Comparison of ENCODE assay signal across 8 cellular contexts in genomic region chr17:47949197-47949759, GRCh38. TPM values are rescaled to one million over a fixed set of nuclear protein-coding genes. Genes with fewer than 3 reads are reported as not detected.
A peak's percentile ranks its signal among the peaks of the same experiment; 100 is the strongest.
DNase-seq lines count a peak whose midpoint lies in the region; ATAC-seq, FAIRE-seq and TF ChIP-seq lines count a peak whose summit lies in the region.

No MANE protein-coding gene starts in this region.

- peak; percentile 63 for ATAC-seq in HG03175 (IDR thresholded peaks at IDR 0.05; ENCODE audit: unreplicated experiment)
- ATAC-seq in HepG2: peak; percentile 78
- no peak for ATAC-seq in HG03097 (IDR thresholded peaks at IDR 0.05; ENCODE audit: low FRiP score, unreplicated experiment)

- TF ChIP-seq EP300 in HepG2 (IDR thresholded peaks at IDR 0.05; ENCODE audit: low read depth in 2 of 2, low read length in 2 of 2) (peak in 1 of 2 experiments; percentile 37; a peak in 1 of 4 replicates), HepG2 (CRISPR knock-in tag; IDR thresholded peaks at IDR 0.05; ENCODE audit: borderline replicate concordance) (no peak)

- peaks cover 90% of the 10 kb centered on the region for H3K4me1 ChIP-seq in HepG2 (ENCODE audit: insufficient read depth, low read length)

- TF ChIP-seq POLR2A in HepG2 (IDR thresholded peaks at IDR 0.05; ENCODE audit: insufficient read depth in 1 of 2, low read depth in 2 of 2, low read length in 2 of 2): no peak

- no TSS peak for BruUV-seq in HepG2 (replicated peaks; lab: Mats Ljungman, UMichigan)

- peaks cover 33% of the 10 kb centered on the region for H3K4me1 Mint-ChIP-seq in activated CD4-positive, alpha-beta T cell treated with anti-CD3 and anti-CD28 coated beads, Interleukin-2, amount 10 ng/mL, durations not matched to agents 24 days and 14 days

- H4K20me1 ChIP-seq in HepG2 (ENCODE audit: insufficient read depth, low read length): no peaks in the 10 kb centered on the region

- no peaks in the 10 kb centered on the region for H3K79me2 ChIP-seq in HepG2 (ENCODE audit: insufficient read depth, low read length)

- POLR2A ChIA-PET in HepG2 (lab: Yijun Ruan, JAX): interaction anchor here (0.9 to 15.1 kb wide), 8 partner anchors 8 to 118 kb away, joined by 3 to 267 read pairs (median 18); partner anchors contain the start of genes CDK5RAP3, LRRC46, MRPL10 and NFE2L1

- peak; percentile 97 for TF ChIP-seq RAD21 in HepG2 (CRISPR knock-in tag; IDR thresholded peaks at IDR 0.05)

- H2AFZ ChIP-seq in HepG2 (ENCODE audit: low read length): no peak overlapping the region

- WGBS in HepG2 (ENCODE audit: low lambda C conversion rate): 4% methylated on average over 18 of the region's 22 CpGs

- FAIRE-seq in HepG2 (lab: Jason Lieb, UNC): peak; percentile 81

- H3K9me3 ChIP-seq in HepG2 (ENCODE audit: low read length): no peaks in the 10 kb centered on the region

- intact Hi-C loops in activated CD4-positive, alpha-beta T cell treated with anti-CD3 and anti-CD28 coated beads, Interleukin-2, amount 10 ng/mL, durations not matched to agents 24 days and 14 days (cut with micrococcal nuclease): loop anchor here (1.0 to 10.0 kb wide), 3 partner anchors 21 to 156 kb away; partner anchors contain the start of genes CBX1 and SNX11
- intact Hi-C loops in HepG2 (cut with micrococcal nuclease; ENCODE audit: unreplicated experiment): loop anchor here (1.0 to 2.0 kb wide), 4 partner anchors 21 to 106 kb away; no protein-coding TSS in a partner anchor

- no peaks in the 10 kb centered on the region for H3K9me3 Mint-ChIP-seq in activated CD4-positive, alpha-beta T cell treated with anti-CD3 and anti-CD28 coated beads, Interleukin-2, amount 10 ng/mL, durations not matched to agents 24 days and 14 days

- H3K27me3 ChIP-seq in GM06990 (replicated peaks; ENCODE audit: control insufficient read depth, insufficient read depth, low read length) (no peaks in the 10 kb centered on the region), HepG2 (ENCODE audit: control insufficient read depth in 1 of 2, insufficient read depth in 2 of 2, low read length in 2 of 2) (no peaks in the 10 kb centered on the region)

- H3K4me3 ChIP-seq in GM06990 (replicated peaks; ENCODE audit: low read depth, low read length): 0 out of 2 replicates have a peak overlapping the region, but pooled peaks have one; percentile 25
- H3K4me3 ChIP-seq in coronary artery: peak overlapping the region; percentile 68
- H3K4me3 ChIP-seq in HepG2 (replicated peaks in 1 of 3; ENCODE audit: insufficient read depth in 1 of 3, low read depth in 2 of 3, low read length in 3 of 3): peak overlapping the region; percentile 18 to 43 (median 28); a peak in 5 of 6 replicates

- H3K4me2 ChIP-seq in HepG2 (ENCODE audit: low read depth, low read length): peak overlapping the region; percentile 76

- peak overlapping the region; percentile 39 for H3K9ac ChIP-seq in HepG2 (ENCODE audit: insufficient read depth, low read depth, low read length)

- CTCF ChIA-PET in HepG2 (lab: Yijun Ruan, JAX; ENCODE audit: low intra/inter-chr PET ratio, low total read pairs): interaction anchor here (1.5 to 3.5 kb wide), 7 partner anchors 18 to 76 kb away, joined by 4 to 54 read pairs (median 12); partner anchors contain the start of gene CDK5RAP3

- H3K36me3 ChIP-seq in GM06990 (ENCODE audit: control insufficient read depth, insufficient read depth, low read length) (peaks cover 24% of the 10 kb centered on the region), HepG2 (replicated peaks in 1 of 2; ENCODE audit: control insufficient read depth in 1 of 2, insufficient read depth in 2 of 2, low read length in 2 of 2) (peaks cover 6 to 33% of the 10 kb centered on the region in 2 experiments)

- in situ Hi-C loops in HepG2 (cut with HindIII; ENCODE audit: extremely low pct_ligation_motif_present, low pct_unique_long_range_greater_than_20kb): no loop called here

- H3K27ac ChIP-seq in coronary artery (peak overlapping the region; percentile 33 to 83), HepG2 (ENCODE audit: extremely low read length, insufficient read depth, low read length) (peak overlapping the region; percentile 76)

- peak overlapping the region; percentile 71 for H3K4me3 Mint-ChIP-seq in activated CD4-positive, alpha-beta T cell treated with anti-CD3 and anti-CD28 coated beads, Interleukin-2, amount 10 ng/mL, durations not matched to agents 24 days and 14 days

- peak overlapping the region; percentile 78 for H3K27ac Mint-ChIP-seq in activated CD4-positive, alpha-beta T cell treated with anti-CD3 and anti-CD28 coated beads, Interleukin-2, amount 10 ng/mL, durations not matched to agents 24 days and 14 days

- peak; percentile 93 for TF ChIP-seq CTCF in GM06990 (IDR thresholded peaks at IDR 0.05; ENCODE audit: insufficient read depth, low read length, poor library complexity, severe bottlenecking)
- peak; percentile 85 for TF ChIP-seq CTCF in coronary artery (IDR thresholded peaks at IDR 0.05)
- TF ChIP-seq CTCF in HepG2 (CRISPR knock-in tag; IDR thresholded peaks at IDR 0.05): peak; percentile 98

- peaks cover 31% of the 10 kb centered on the region for H3K36me3 Mint-ChIP-seq in activated CD4-positive, alpha-beta T cell treated with anti-CD3 and anti-CD28 coated beads, Interleukin-2, amount 10 ng/mL, durations not matched to agents 24 days and 14 days (ENCODE audit: low read depth)

- no peaks in the 10 kb centered on the region for H3K27me3 Mint-ChIP-seq in activated CD4-positive, alpha-beta T cell treated with anti-CD3 and anti-CD28 coated beads, Interleukin-2, amount 10 ng/mL, durations not matched to agents 24 days and 14 days

- peak; percentile 80 for DNase-seq in GM06990 (ENCODE audit: extremely low read depth, insufficient read length)
- peak; percentile 88 for DNase-seq in NCI-H510A (lab: John Stamatoyannopoulos, UW)
- DNase-seq in activated CD4-positive, alpha-beta T cell treated with anti-CD3 and anti-CD28 coated beads, Interleukin-2, amount 10 ng/mL, durations not matched to agents 24 days and 14 days: peak; percentile 96
- peak; percentile 87 for DNase-seq in coronary artery (ENCODE audit: low spot score)
- DNase-seq in HepG2 (ENCODE audit: low spot score): peak; percentile 80
- peak; percentile 87 to 90 for DNase-seq in stimulated activated CD4-positive, alpha-beta T cell treated with anti-CD3 and anti-CD28 coated beads, Interleukin-2, amount 100 ng/mL, for 24 hours

RNA-seq across cellular contexts. Expression of gene PNPO, which starts 7.9 kb away (rescaled TPM):
- total RNA-seq in activated CD4-positive, alpha-beta T cell treated with anti-CD3 and anti-CD28 coated beads, Interleukin-2, amount 10 ng/mL, durations not matched to agents 24 days and 14 days: 61.5 and 69.4 TPM in 2 replicates
- 63.3 and 110 TPM in 2 replicates for total RNA-seq in HepG2 (2016; rRNA removed; fragmentation: Illumina TruSeq; extraction: Trizol)
- 8.6 and 9.4 TPM in 2 replicates for total RNA-seq in HepG2 (2016; cell fraction: cytosol; rRNA removed; fragmentation: Illumina TruSeq; extraction: Trizol; ENCODE audit: low read depth)
- 66.0 and 103 TPM in 2 replicates for total RNA-seq in HepG2 (2016; cell fraction: insoluble cytoplasmic fraction; rRNA removed; fragmentation: Illumina TruSeq; extraction: Trizol)
- 30.0 and 31.1 TPM in 2 replicates for total RNA-seq in HepG2 (2016; cell fraction: membrane; rRNA removed; fragmentation: Illumina TruSeq; extraction: Trizol)
- 31.0 and 31.3 TPM in 2 replicates for total RNA-seq in HepG2 (2016; cell fraction: nucleus; rRNA removed; fragmentation: Illumina TruSeq; extraction: Trizol)
- polyA plus RNA-seq in HepG2 (2011; rRNA removed): 47.9 and 48.1 TPM in 2 replicates
- polyA plus RNA-seq in HepG2 (2011; cell fraction: cytosol; rRNA removed): 42.3 and 49.3 TPM in 2 replicates
- polyA plus RNA-seq in HepG2 (2011; cell fraction: nucleus; rRNA removed): 24.7 and 35.1 TPM in 2 replicates
- 19.7 and 25.0 TPM in 2 replicates for polyA plus RNA-seq in HepG2 (2012)
- polyA plus RNA-seq in HepG2 (2016; cell fraction: cytosol; fragmentation: Illumina TruSeq; extraction: Trizol; ENCODE audit: low read depth): 4.4 and 5.2 TPM in 2 replicates
- 60.3 and 63.0 TPM in 2 replicates for polyA plus RNA-seq in HepG2 (2016; cell fraction: insoluble cytoplasmic fraction; fragmentation: Illumina TruSeq; extraction: Trizol; ENCODE audit: low read depth)
- polyA plus RNA-seq in HepG2 (2016; cell fraction: membrane; fragmentation: Illumina TruSeq; extraction: Trizol; ENCODE audit: low read depth): 18.9 and 19.7 TPM in 2 replicates
- polyA plus RNA-seq in HepG2 (2016; cell fraction: nucleus; fragmentation: Illumina TruSeq; extraction: Trizol; ENCODE audit: insufficient read depth, low read depth): 38.2 and 38.8 TPM in 2 replicates
- polyA minus RNA-seq in HepG2 (2011; rRNA and poly(A)+ RNA removed; ENCODE audit: low replicate concordance): 64.3 and 90.4 TPM in 2 replicates
- polyA minus RNA-seq in HepG2 (2011; cell fraction: cytosol; rRNA and poly(A)+ RNA removed): 33.1 and 41.3 TPM in 2 replicates
- 24.2 and 35.4 TPM in 2 replicates for polyA minus RNA-seq in HepG2 (2011; cell fraction: nucleus; rRNA and poly(A)+ RNA removed)

RNA-seq across cellular contexts. Expression of gene PRR15L, which starts 8.4 kb away (rescaled TPM):
- not detected in 2 replicates for total RNA-seq in activated CD4-positive, alpha-beta T cell treated with anti-CD3 and anti-CD28 coated beads, Interleukin-2, amount 10 ng/mL, durations not matched to agents 24 days and 14 days
- total RNA-seq in HepG2 (2016; rRNA removed; fragmentation: Illumina TruSeq; extraction: Trizol): 2.0 and 2.4 TPM in 2 replicates
- total RNA-seq in HepG2 (2016; cell fraction: cytosol; rRNA removed; fragmentation: Illumina TruSeq; extraction: Trizol; ENCODE audit: low read depth): 0.40 and 0.62 TPM in 2 replicates
- 1.9 and 2.5 TPM in 2 replicates for total RNA-seq in HepG2 (2016; cell fraction: insoluble cytoplasmic fraction; rRNA removed; fragmentation: Illumina TruSeq; extraction: Trizol)
- total RNA-seq in HepG2 (2016; cell fraction: membrane; rRNA removed; fragmentation: Illumina TruSeq; extraction: Trizol): 0.93 and 1.0 TPM in 2 replicates
- total RNA-seq in HepG2 (2016; cell fraction: nucleus; rRNA removed; fragmentation: Illumina TruSeq; extraction: Trizol): 0.65 and 0.88 TPM in 2 replicates
- 0.44 and 0.47 TPM in 2 replicates for polyA plus RNA-seq in HepG2 (2011; rRNA removed)
- 0.64 and 0.77 TPM in 2 replicates for polyA plus RNA-seq in HepG2 (2011; cell fraction: cytosol; rRNA removed)
- 0.37 and 0.81 TPM in 2 replicates for polyA plus RNA-seq in HepG2 (2011; cell fraction: nucleus; rRNA removed)
- polyA plus RNA-seq in HepG2 (2012): 0.49 and 0.95 TPM in 2 replicates
- polyA plus RNA-seq in HepG2 (2016; cell fraction: cytosol; fragmentation: Illumina TruSeq; extraction: Trizol; ENCODE audit: low read depth): 0.11 and 0.28 TPM in 2 replicates
- polyA plus RNA-seq in HepG2 (2016; cell fraction: insoluble cytoplasmic fraction; fragmentation: Illumina TruSeq; extraction: Trizol; ENCODE audit: low read depth): 2.2 TPM in 2 replicates
- 0.43 and 0.52 TPM in 2 replicates for polyA plus RNA-seq in HepG2 (2016; cell fraction: membrane; fragmentation: Illumina TruSeq; extraction: Trizol; ENCODE audit: low read depth)
- polyA plus RNA-seq in HepG2 (2016; cell fraction: nucleus; fragmentation: Illumina TruSeq; extraction: Trizol; ENCODE audit: insufficient read depth, low read depth): 1.1 and 1.2 TPM in 2 replicates
- polyA minus RNA-seq in HepG2 (2011; rRNA and poly(A)+ RNA removed; ENCODE audit: low replicate concordance): 1.4 TPM in 1 of 2 replicates, not detected in the other
- polyA minus RNA-seq in HepG2 (2011; cell fraction: cytosol; rRNA and poly(A)+ RNA removed): 0.40 and 0.44 TPM in 2 replicates
- 0.62 TPM in 1 of 2 replicates, not detected in the other for polyA minus RNA-seq in HepG2 (2011; cell fraction: nucleus; rRNA and poly(A)+ RNA removed)

RNA-seq across cellular contexts. Expression of gene CDK5RAP3, which starts 21.6 kb away (rescaled TPM):
- 192 and 202 TPM in 2 replicates for total RNA-seq in activated CD4-positive, alpha-beta T cell treated with anti-CD3 and anti-CD28 coated beads, Interleukin-2, amount 10 ng/mL, durations not matched to agents 24 days and 14 days
- total RNA-seq in HepG2 (2016; rRNA removed; fragmentation: Illumina TruSeq; extraction: Trizol): 86.8 and 128 TPM in 2 replicates
- 13.1 and 20.6 TPM in 2 replicates for total RNA-seq in HepG2 (2016; cell fraction: cytosol; rRNA removed; fragmentation: Illumina TruSeq; extraction: Trizol; ENCODE audit: low read depth)
- 90.9 and 132 TPM in 2 replicates for total RNA-seq in HepG2 (2016; cell fraction: insoluble cytoplasmic fraction; rRNA removed; fragmentation: Illumina TruSeq; extraction: Trizol)
- 26.2 and 30.9 TPM in 2 replicates for total RNA-seq in HepG2 (2016; cell fraction: membrane; rRNA removed; fragmentation: Illumina TruSeq; extraction: Trizol)
- total RNA-seq in HepG2 (2016; cell fraction: nucleus; rRNA removed; fragmentation: Illumina TruSeq; extraction: Trizol): 159 and 187 TPM in 2 replicates
- 154 and 183 TPM in 2 replicates for polyA plus RNA-seq in HepG2 (2011; rRNA removed)
- 59.3 and 67.0 TPM in 2 replicates for polyA plus RNA-seq in HepG2 (2011; cell fraction: cytosol; rRNA removed)
- 2,013 and 2,090 TPM in 2 replicates for polyA plus RNA-seq in HepG2 (2011; cell fraction: nucleus; rRNA removed)
- 136 and 152 TPM in 2 replicates for polyA plus RNA-seq in HepG2 (2012)
- 10.8 and 13.3 TPM in 2 replicates for polyA plus RNA-seq in HepG2 (2016; cell fraction: cytosol; fragmentation: Illumina TruSeq; extraction: Trizol; ENCODE audit: low read depth)
- 72.7 and 80.7 TPM in 2 replicates for polyA plus RNA-seq in HepG2 (2016; cell fraction: insoluble cytoplasmic fraction; fragmentation: Illumina TruSeq; extraction: Trizol; ENCODE audit: low read depth)
- polyA plus RNA-seq in HepG2 (2016; cell fraction: membrane; fragmentation: Illumina TruSeq; extraction: Trizol; ENCODE audit: low read depth): 16.6 and 19.4 TPM in 2 replicates
- polyA plus RNA-seq in HepG2 (2016; cell fraction: nucleus; fragmentation: Illumina TruSeq; extraction: Trizol; ENCODE audit: insufficient read depth, low read depth): 373 and 385 TPM in 2 replicates
- 116 and 143 TPM in 2 replicates for polyA minus RNA-seq in HepG2 (2011; rRNA and poly(A)+ RNA removed; ENCODE audit: low replicate concordance)
- polyA minus RNA-seq in HepG2 (2011; cell fraction: cytosol; rRNA and poly(A)+ RNA removed): 25.7 and 29.3 TPM in 2 replicates
- 252 and 268 TPM in 2 replicates for polyA minus RNA-seq in HepG2 (2011; cell fraction: nucleus; rRNA and poly(A)+ RNA removed)

RNA-seq across cellular contexts. Expression of gene SP2, which starts 53.2 kb away (rescaled TPM):
- total RNA-seq in activated CD4-positive, alpha-beta T cell treated with anti-CD3 and anti-CD28 coated beads, Interleukin-2, amount 10 ng/mL, durations not matched to agents 24 days and 14 days: 18.3 and 21.7 TPM in 2 replicates
- total RNA-seq in HepG2 (2016; rRNA removed; fragmentation: Illumina TruSeq; extraction: Trizol): 1.4 and 1.5 TPM in 2 replicates
- total RNA-seq in HepG2 (2016; cell fraction: cytosol; rRNA removed; fragmentation: Illumina TruSeq; extraction: Trizol; ENCODE audit: low read depth): 0.44 and 0.71 TPM in 2 replicates
- total RNA-seq in HepG2 (2016; cell fraction: insoluble cytoplasmic fraction; rRNA removed; fragmentation: Illumina TruSeq; extraction: Trizol): 1.1 and 1.3 TPM in 2 replicates
- 2.2 and 2.7 TPM in 2 replicates for total RNA-seq in HepG2 (2016; cell fraction: membrane; rRNA removed; fragmentation: Illumina TruSeq; extraction: Trizol)
- total RNA-seq in HepG2 (2016; cell fraction: nucleus; rRNA removed; fragmentation: Illumina TruSeq; extraction: Trizol): 1.6 and 2.4 TPM in 2 replicates
- polyA plus RNA-seq in HepG2 (2011; rRNA removed): 4.2 and 4.8 TPM in 2 replicates
- 1.9 and 2.3 TPM in 2 replicates for polyA plus RNA-seq in HepG2 (2011; cell fraction: cytosol; rRNA removed)
- 13.9 and 14.8 TPM in 2 replicates for polyA plus RNA-seq in HepG2 (2011; cell fraction: nucleus; rRNA removed)
- polyA plus RNA-seq in HepG2 (2012): 10.5 and 11.9 TPM in 2 replicates
- polyA plus RNA-seq in HepG2 (2016; cell fraction: cytosol; fragmentation: Illumina TruSeq; extraction: Trizol; ENCODE audit: low read depth): 1.5 and 1.9 TPM in 2 replicates
- polyA plus RNA-seq in HepG2 (2016; cell fraction: insoluble cytoplasmic fraction; fragmentation: Illumina TruSeq; extraction: Trizol; ENCODE audit: low read depth): 6.9 and 11.6 TPM in 2 replicates
- 4.2 and 5.0 TPM in 2 replicates for polyA plus RNA-seq in HepG2 (2016; cell fraction: membrane; fragmentation: Illumina TruSeq; extraction: Trizol; ENCODE audit: low read depth)
- polyA plus RNA-seq in HepG2 (2016; cell fraction: nucleus; fragmentation: Illumina TruSeq; extraction: Trizol; ENCODE audit: insufficient read depth, low read depth): 12.2 and 15.0 TPM in 2 replicates
- polyA minus RNA-seq in HepG2 (2011; rRNA and poly(A)+ RNA removed; ENCODE audit: low replicate concordance): 4.3 and 7.9 TPM in 2 replicates
- 2.9 and 5.7 TPM in 2 replicates for polyA minus RNA-seq in HepG2 (2011; cell fraction: cytosol; rRNA and poly(A)+ RNA removed)
- 3.1 and 3.5 TPM in 2 replicates for polyA minus RNA-seq in HepG2 (2011; cell fraction: nucleus; rRNA and poly(A)+ RNA removed)
